1 cellular context compared by ENCODE assay signal in genomic region chr3:11558002-11558401, GRCh38.
TF ChIP-seq lines count a peak whose summit lies in the region.

No MANE protein-coding gene starts in this region.

TF ChIP-seq in H1, 55 proteins besides CTCF, POLR2A, EP300 and RAD21 (continued from another document):
- no peak for TF ChIP-seq CHD7 (IDR thresholded peaks at IDR 0.05; ENCODE audit: insufficient replicate concordance, low read length)
- no peak for TF ChIP-seq ASH2L (IDR thresholded peaks at IDR 0.05; ENCODE audit: low read length)
TF ChIP-seq in H1: peak in this region for 0.
